8 cellular contexts compared by ENCODE assay signal in genomic region chr7:39950473-39951155, GRCh38. TPM values are rescaled to one million over a fixed set of nuclear protein-coding genes. Genes with fewer than 3 reads are reported as not detected.
DNase-seq lines count a peak whose midpoint lies in the region; ATAC-seq and TF ChIP-seq lines count a peak whose summit lies in the region.

No MANE protein-coding gene starts in this region.

- CTCF ChIA-PET in naive thymus-derived CD4-positive, alpha-beta T cell (lab: Charles Lee) = interaction anchor here (1.0 to 3.3 kb wide), 4 partner anchors 27 to 102 kb away, joined by 3 to 12 read pairs (median 8); no protein-coding TSS in a partner anchor

- no peak for TF ChIP-seq POLR2A in esophagus squamous epithelium (IDR thresholded peaks at IDR 0.05)

- WGBS in esophagus squamous epithelium, 2 donors = no CpG with 5 or more reads among the region's 84 CpGs

- no peak for TF ChIP-seq CTCF in esophagus squamous epithelium (IDR thresholded peaks at IDR 0.05)

- peak overlapping the region; percentile 68 for H3K27ac Mint-ChIP-seq in activated T-cell treated with anti-CD3 and anti-CD28 coated beads, Interleukin-2, amount 50 U/mL, for 72 hours
- H3K27ac Mint-ChIP-seq in naive thymus-derived CD4-positive, alpha-beta T cell = peak overlapping the region; percentile 98 to 100 (median 99)

- peak overlapping the region; percentile 85 to 95 for H3K4me3 Mint-ChIP-seq in activated T-cell treated with anti-CD3 and anti-CD28 coated beads, Interleukin-2, amount 50 U/mL, for 72 hours
- H3K4me3 Mint-ChIP-seq in naive thymus-derived CD4-positive, alpha-beta T cell = peak overlapping the region; percentile 90 to 100 (median 96)

- peaks cover 40% of the 10 kb centered on the region for H3K4me1 Mint-ChIP-seq in activated T-cell treated with anti-CD3 and anti-CD28 coated beads, Interleukin-2, amount 50 U/mL, for 72 hours (ENCODE audit: low read depth)
- H3K4me1 Mint-ChIP-seq in naive thymus-derived CD4-positive, alpha-beta T cell = peaks cover 35 to 61% (median 51%) of the 10 kb centered on the region in 7 donors

- DNase-seq in NCI-H82 (lab: John Stamatoyannopoulos, UW) (peak; percentile 64), NCI-H82 treated with DMSO at 0.1 percent for 48 hours (lab: John Stamatoyannopoulos, UW; ENCODE audit: unreplicated experiment) (no peak), NCI-H748 (lab: John Stamatoyannopoulos, UW; ENCODE audit: unreplicated experiment) (peak; percentile 71), esophagus squamous epithelium (lab: John Stamatoyannopoulos, UW) (no peak), DMS114 treated with DMSO at 0.1 percent for 48 hours (lab: John Stamatoyannopoulos, UW; ENCODE audit: unreplicated experiment) (no peak)
- peak; percentile 60 to 63 for DNase-seq in activated T-cell treated with anti-CD3 and anti-CD28 coated beads, Interleukin-2, amount 50 U/mL, for 72 hours
- DNase-seq in naive thymus-derived CD4-positive, alpha-beta T cell = peak in 8 of 9 donors; percentile 17 to 73 (median 48)
- DNase-seq in stimulated activated naive CD8-positive, alpha-beta T cell treated with anti-CD3 and anti-CD28 coated beads, Interleukin-15, Interleukin-2, amounts not matched to agents 100 U/mL and 50 U/mL, for 24 hours = peak; percentile 59

- no peaks in the 10 kb centered on the region for H3K9me3 ChIP-seq in esophagus squamous epithelium
- H3K9me3 ChIP-seq in naive thymus-derived CD4-positive, alpha-beta T cell (ENCODE audit: control insufficient read depth in 2 of 3, low read length in 3 of 3) = no peaks in the 10 kb centered on the region

- H3K27ac ChIP-seq in esophagus squamous epithelium = peak overlapping the region; percentile 95 to 100 (median 98)
- H3K27ac ChIP-seq in naive thymus-derived CD4-positive, alpha-beta T cell (ENCODE audit: low read depth, low read length) = peak overlapping the region; percentile 99

- no peaks in the 10 kb centered on the region for H3K27me3 ChIP-seq in esophagus squamous epithelium
- H3K27me3 ChIP-seq in naive thymus-derived CD4-positive, alpha-beta T cell (ENCODE audit: control insufficient read depth in 2 of 2, insufficient read depth in 2 of 2, low read length in 2 of 2) = no peaks in the 10 kb centered on the region

- H3K4me3 ChIP-seq in esophagus squamous epithelium = peak overlapping the region; percentile 71 to 95 (median 90)
- H3K4me3 ChIP-seq in naive thymus-derived CD4-positive, alpha-beta T cell (ENCODE audit: low read length) = peak overlapping the region; percentile 58

- ATAC-seq in activated T-cell treated with anti-CD3 and anti-CD28 coated beads, Interleukin-2, amount 50 U/mL, for 72 hours (replicated peaks in 1 of 2) = no peak
- no peak for ATAC-seq in naive thymus-derived CD4-positive, alpha-beta T cell
- ATAC-seq in stimulated activated naive CD8-positive, alpha-beta T cell treated with anti-CD3 and anti-CD28 coated beads, Interleukin-15, Interleukin-2, amounts not matched to agents 100 U/mL and 50 U/mL, for 24 hours = no peak

- no peaks in the 10 kb centered on the region for H3K36me3 ChIP-seq in esophagus squamous epithelium
- H3K36me3 ChIP-seq in naive thymus-derived CD4-positive, alpha-beta T cell (ENCODE audit: control insufficient read depth in 2 of 3, insufficient read depth in 3 of 3, low read length in 3 of 3) = peaks cover 0 to 8% (median 0%) of the 10 kb centered on the region in 3 experiments

- no peaks in the 10 kb centered on the region for H3K27me3 Mint-ChIP-seq in activated T-cell treated with anti-CD3 and anti-CD28 coated beads, Interleukin-2, amount 50 U/mL, for 72 hours (ENCODE audit: low read depth)
- H3K27me3 Mint-ChIP-seq in naive thymus-derived CD4-positive, alpha-beta T cell = peaks cover 0 to 7% (median 0%) of the 10 kb centered on the region in 5 donors

- POLR2A ChIA-PET in naive thymus-derived CD4-positive, alpha-beta T cell (lab: Charles Lee) = interaction anchor here (0.6 to 5.1 kb wide), 21 partner anchors 8 to 1041 kb away, joined by 3 to 37 read pairs (median 3); partner anchors contain the start of genes MPLKIP, SUGCT and VPS41

- H3K4me1 ChIP-seq in esophagus squamous epithelium = peaks cover 5 to 44% (median 25%) of the 10 kb centered on the region in 3 donors
- peaks cover 32 to 34% of the 10 kb centered on the region in 2 donors for H3K4me1 ChIP-seq in naive thymus-derived CD4-positive, alpha-beta T cell (ENCODE audit: control insufficient read depth in 2 of 2, insufficient read depth in 2 of 2, low read length in 2 of 2)

- intact Hi-C loops in esophagus squamous epithelium (cut with DNase I) = loop anchor here (10.0 kb wide), 1 partner anchor 104 kb away; no protein-coding TSS in a partner anchor
- intact Hi-C loops in naive thymus-derived CD4-positive, alpha-beta T cell (cut with micrococcal nuclease) = loop anchor here (1.0 to 5.0 kb wide), 6 partner anchors 28 to 383 kb away; partner anchors contain the start of gene YAE1 (in 1 of the 2)

- peaks cover 6 to 8% of the 10 kb centered on the region in 2 donors for H3K36me3 Mint-ChIP-seq in activated T-cell treated with anti-CD3 and anti-CD28 coated beads, Interleukin-2, amount 50 U/mL, for 72 hours (ENCODE audit: insufficient read depth in 2 of 2)
- peaks cover 0 to 22% (median 4%) of the 10 kb centered on the region in 5 donors for H3K36me3 Mint-ChIP-seq in naive thymus-derived CD4-positive, alpha-beta T cell

- H3K9me3 Mint-ChIP-seq in activated T-cell treated with anti-CD3 and anti-CD28 coated beads, Interleukin-2, amount 50 U/mL, for 72 hours = no peaks in the 10 kb centered on the region
- peaks cover 0 to 6% (median 0%) of the 10 kb centered on the region in 11 donors for H3K9me3 Mint-ChIP-seq in naive thymus-derived CD4-positive, alpha-beta T cell

RNA-seq across cellular contexts. Expression of gene CDK13, which starts 0.6 kb away (rescaled TPM):
- 10 to 100 TPM; 47.6 to 48.2 TPM for total RNA-seq in activated T-cell treated with anti-CD3 and anti-CD28 coated beads, Interleukin-2, amount 50 U/mL, for 72 hours
- total RNA-seq in esophagus squamous epithelium = 10 to 100 TPM; 46.0 to 99.8 (median 66.0) TPM
- 100 to 1,000 TPM in 4 of 5 experiments, 10 to 100 TPM in 1; 59.7 to 117 (median 106) TPM for total RNA-seq in naive thymus-derived CD4-positive, alpha-beta T cell
- polyA plus RNA-seq in naive thymus-derived CD4-positive, alpha-beta T cell = 10 to 100 TPM; 26.3 to 43.3 TPM

Comparison
In these comparisons a context has a peak if more than half of its experiments do, and no peak if none do; other contexts are left out.
1. DNase-seq: peak in NCI-H82 (single experiment), NCI-H748 (single experiment), activated T-cell treated with anti-CD3 and anti-CD28 coated beads, Interleukin-2, amount 50 U/mL, for 72 hours (2 of 2), naive thymus-derived CD4-positive, alpha-beta T cell (8 of 9) and stimulated activated naive CD8-positive, alpha-beta T cell treated with anti-CD3 and anti-CD28 coated beads, Interleukin-15, Interleukin-2, amounts not matched to agents 100 U/mL and 50 U/mL, for 24 hours (single experiment); none in NCI-H82 treated with DMSO at 0.1 percent for 48 hours (single experiment), esophagus squamous epithelium (single experiment) and DMS114 treated with DMSO at 0.1 percent for 48 hours (single experiment).